ENCODE assay signal across 1 cellular context in the genomic region with DNA sequence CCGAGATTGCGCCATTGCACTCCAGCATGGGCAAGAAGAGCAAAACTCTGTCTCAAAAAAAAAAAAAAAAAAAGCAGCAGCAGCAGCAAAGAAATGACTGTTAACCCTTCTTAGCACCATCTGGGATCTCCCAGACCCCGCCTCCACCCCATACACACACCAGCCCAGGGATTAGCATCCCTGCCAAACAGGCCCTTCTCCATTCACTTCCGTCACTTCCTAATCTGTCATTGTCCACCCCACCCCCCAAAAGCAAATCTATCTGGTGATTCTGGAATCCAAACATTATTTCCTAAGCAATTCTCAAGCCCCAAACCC.
TF ChIP-seq lines count a peak whose summit lies in the region.

No MANE protein-coding gene starts in this region.

TF ChIP-seq in IMR-90, 13 proteins besides CTCF, POLR2A, EP300 and RAD21 (continued from another document):
- TF ChIP-seq, protein P1, sequence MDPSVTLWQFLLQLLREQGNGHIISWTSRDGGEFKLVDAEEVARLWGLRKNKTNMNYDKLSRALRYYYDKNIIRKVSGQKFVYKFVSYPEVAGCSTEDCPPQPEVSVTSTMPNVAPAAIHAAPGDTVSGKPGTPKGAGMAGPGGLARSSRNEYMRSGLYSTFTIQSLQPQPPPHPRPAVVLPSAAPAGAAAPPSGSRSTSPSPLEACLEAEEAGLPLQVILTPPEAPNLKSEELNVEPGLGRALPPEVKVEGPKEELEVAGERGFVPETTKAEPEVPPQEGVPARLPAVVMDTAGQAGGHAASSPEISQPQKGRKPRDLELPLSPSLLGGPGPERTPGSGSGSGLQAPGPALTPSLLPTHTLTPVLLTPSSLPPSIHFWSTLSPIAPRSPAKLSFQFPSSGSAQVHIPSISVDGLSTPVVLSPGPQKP (IDR thresholded peaks at IDR 0.05; ENCODE audit: borderline replicate concordance, low read depth, low read length), result no peak
- TF ChIP-seq BHLHE40 (IDR thresholded peaks at IDR 0.05; ENCODE audit: low read depth, low read length), result no peak
- no peak for TF ChIP-seq MAFK (IDR thresholded peaks at IDR 0.05; ENCODE audit: low read depth, low read length)
- no peak for TF ChIP-seq CHD1 (IDR thresholded peaks at IDR 0.05; ENCODE audit: low read depth, low read length)
- no peak for TF ChIP-seq NFE2L2 (IDR thresholded peaks at IDR 0.05; ENCODE audit: low read depth, low read length)
- no peak for TF ChIP-seq RFX5 (IDR thresholded peaks at IDR 0.05; ENCODE audit: low read depth, low read length)
- no peak for TF ChIP-seq CEBPB (IDR thresholded peaks at IDR 0.05; ENCODE audit: low read depth, low read length)
- no peak for TF ChIP-seq SMC3 (IDR thresholded peaks at IDR 0.05; ENCODE audit: low read depth, low read length)
- TF ChIP-seq MXI1 (IDR thresholded peaks at IDR 0.05; ENCODE audit: borderline replicate concordance, low read depth, low read length), result no peak
- TF ChIP-seq RCOR1 (IDR thresholded peaks at IDR 0.05; ENCODE audit: insufficient replicate concordance, low read length), result no peak
TF ChIP-seq in IMR-90: peak in this region for 0.
